In the genomic region with DNA sequence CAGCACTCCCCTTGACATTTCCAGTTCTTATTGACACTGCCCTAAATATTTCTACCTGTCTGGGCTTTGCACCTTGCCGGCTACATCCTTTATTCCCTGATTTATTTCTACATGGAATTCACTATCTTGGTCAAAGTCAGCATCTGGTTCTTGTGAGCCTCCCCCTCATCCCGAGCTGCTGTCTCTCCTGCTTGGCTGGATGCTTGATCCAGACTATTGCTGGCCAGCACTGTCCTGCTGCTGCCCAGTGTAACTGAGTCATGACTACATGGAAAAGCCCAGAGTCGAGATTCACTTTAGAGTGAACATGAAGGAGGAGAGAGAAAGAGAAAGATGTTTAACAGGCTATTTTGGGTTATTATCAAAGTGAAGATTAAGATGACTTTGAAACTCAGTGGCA, we compare ENCODE assay signal across 33 cellular contexts.
"Had no signal": no experiment of that assay in that cellular context is flagged by ENCODE, and none has a peak within 500 bp of the region (broad histone marks: within the 10 kb centered on the region; RNA-seq: fewer than 3 reads in every experiment).

No MANE protein-coding gene starts in this region.

- H3K36me3 ChIP-seq: cardiac muscle cell, colonic mucosa, gastrocnemius medialis, heart left ventricle, WERI-Rb-1 had no signal

- DNase-seq: activated B cell treated with CpG ODN at 0.5 μM for 24 hours; activated CD4-positive, alpha-beta memory T cell treated with anti-CD3 and anti-CD28 coated beads for 36 hours; activated CD4-positive, alpha-beta T cell treated with anti-CD3 and anti-CD28 coated beads for 36 hours; activated CD4-positive, alpha-beta T cell treated with anti-CD3 and anti-CD28 coated beads, Interleukin-2, amount 10 ng/mL, durations not matched to agents 24 days and 14 days; activated CD4-positive, CD25-positive, alpha-beta regulatory T cell treated with anti-CD3 and anti-CD28 coated beads, Interleukin-2, amount 50 U/mL, for 72 hours; activated CD8-positive, alpha-beta memory T cell treated with anti-CD3 and anti-CD28 coated beads, Interleukin-2, amount 50 U/mL, for 48 hours; activated CD8-positive, alpha-beta T cell treated with anti-CD3 and anti-CD28 coated beads, Interleukin-2, amount 10 ng/mL, durations not matched to agents 7 days and 5 days; activated gamma-delta T cell; activated naive CD4-positive, alpha-beta T cell; activated naive CD4-positive, alpha-beta T cell treated with anti-CD3 and anti-CD28 coated beads, Interleukin-2, amount 50 U/mL, for 16 hours; activated T-cell treated with anti-CD3 and anti-CD28 coated beads for 4 hours; activated T-cell treated with anti-CD3 and anti-CD28 coated beads, Interleukin-2, amount 50 U/mL, for 24 hours; activated T-cell treated with anti-CD3 and anti-CD28 coated beads, Interleukin-2, amount 50 U/mL, for 72 hours; amygdala; aorta; body of pancreas; central memory CD4-positive, alpha-beta T cell; cerebellar nuclear complex; colonic mucosa; effector memory CD4-positive, alpha-beta T cell; endodermal cell; foreskin keratinocyte; gastrocnemius medialis; glutamatergic neuron; heart left ventricle; T-helper 1 cell; T-helper 17 cell; T1000; WERI-Rb-1 had no signal

- H3K4me3 ChIP-seq: body of pancreas, cardiac muscle cell, colonic mucosa, gastrocnemius medialis, heart left ventricle had no signal

- H3K27me3 ChIP-seq: body of pancreas, cardiac muscle cell, colonic mucosa, foreskin keratinocyte, gastrocnemius medialis, heart left ventricle had no signal

- ATAC-seq: activated CD4-positive, alpha-beta T cell treated with anti-CD3 and anti-CD28 coated beads for 36 hours; activated CD8-positive, alpha-beta T cell treated with anti-CD3 and anti-CD28 coated beads, Interleukin-2, amount 10 ng/mL, durations not matched to agents 7 days and 5 days; activated T-cell treated with anti-CD3 and anti-CD28 coated beads, Interleukin-2, amount 50 U/mL, for 72 hours; body of pancreas; esophagus mucosa; foreskin keratinocyte; gastrocnemius medialis; heart left ventricle; T-helper 17 cell had no signal

- H3K9me3 Mint-ChIP-seq: activated B cell treated with CpG ODN at 0.5 μM for 24 hours; activated CD4-positive, alpha-beta memory T cell treated with anti-CD3 and anti-CD28 coated beads for 36 hours; activated CD4-positive, alpha-beta T cell treated with anti-CD3 and anti-CD28 coated beads, Interleukin-2, amount 10 ng/mL, durations not matched to agents 24 days and 14 days; activated T-cell treated with anti-CD3 and anti-CD28 coated beads, Interleukin-2, amount 50 U/mL, for 24 hours; endodermal cell; T-helper 2 cell treated with Interferon-gamma antibody and Interleukin-4, amounts not matched to agents 5 μg/mL and 100 μg/mL, for 36 hours had no signal

- H3K4me3 Mint-ChIP-seq: activated B cell treated with CpG ODN at 0.5 μM for 24 hours; activated CD4-positive, alpha-beta memory T cell treated with anti-CD3 and anti-CD28 coated beads for 36 hours; activated CD4-positive, alpha-beta T cell treated with anti-CD3 and anti-CD28 coated beads for 36 hours; activated CD4-positive, alpha-beta T cell treated with anti-CD3 and anti-CD28 coated beads, Interleukin-2, amount 10 ng/mL, durations not matched to agents 24 days and 14 days; activated CD8-positive, alpha-beta T cell treated with anti-CD3 and anti-CD28 coated beads, Interleukin-2, amount 10 ng/mL, durations not matched to agents 7 days and 5 days; activated naive CD8-positive, alpha-beta T cell; activated T-cell treated with anti-CD3 and anti-CD28 coated beads, Interleukin-2, amount 50 U/mL, for 24 hours; activated T-cell treated with anti-CD3 and anti-CD28 coated beads, Interleukin-2, amount 50 U/mL, for 72 hours; endodermal cell; T-helper 17 cell; T-helper 2 cell treated with Interferon-gamma antibody and Interleukin-4, amounts not matched to agents 5 μg/mL and 100 μg/mL, for 36 hours had no signal

- H3K27ac ChIP-seq: body of pancreas, cardiac muscle cell, colonic mucosa, foreskin keratinocyte, gastrocnemius medialis, heart left ventricle, WERI-Rb-1 had no signal

- H3K27ac Mint-ChIP-seq: activated B cell treated with CpG ODN at 0.5 μM for 24 hours; activated CD4-positive, alpha-beta memory T cell treated with anti-CD3 and anti-CD28 coated beads for 36 hours; activated CD4-positive, alpha-beta T cell treated with anti-CD3 and anti-CD28 coated beads for 36 hours; activated CD4-positive, alpha-beta T cell treated with anti-CD3 and anti-CD28 coated beads, Interleukin-2, amount 10 ng/mL, durations not matched to agents 24 days and 14 days; activated CD8-positive, alpha-beta T cell treated with anti-CD3 and anti-CD28 coated beads, Interleukin-2, amount 10 ng/mL, durations not matched to agents 7 days and 5 days; activated naive CD8-positive, alpha-beta T cell; activated T-cell treated with anti-CD3 and anti-CD28 coated beads, Interleukin-2, amount 50 U/mL, for 24 hours; activated T-cell treated with anti-CD3 and anti-CD28 coated beads, Interleukin-2, amount 50 U/mL, for 72 hours; endodermal cell; T-helper 17 cell; T-helper 2 cell treated with Interferon-gamma antibody and Interleukin-4, amounts not matched to agents 5 μg/mL and 100 μg/mL, for 36 hours had no signal

- H3K4me1 Mint-ChIP-seq: activated B cell treated with CpG ODN at 0.5 μM for 24 hours; activated CD4-positive, alpha-beta T cell treated with anti-CD3 and anti-CD28 coated beads for 36 hours; activated CD4-positive, alpha-beta T cell treated with anti-CD3 and anti-CD28 coated beads, Interleukin-2, amount 10 ng/mL, durations not matched to agents 24 days and 14 days; T-helper 17 cell had no signal

- H3K9me3 ChIP-seq: body of pancreas, colonic mucosa, gastrocnemius medialis, heart left ventricle had no signal

- H3K27me3 Mint-ChIP-seq: activated B cell treated with CpG ODN at 0.5 μM for 24 hours; activated CD4-positive, alpha-beta memory T cell treated with anti-CD3 and anti-CD28 coated beads for 36 hours; activated CD4-positive, alpha-beta T cell treated with anti-CD3 and anti-CD28 coated beads for 36 hours; activated CD4-positive, alpha-beta T cell treated with anti-CD3 and anti-CD28 coated beads, Interleukin-2, amount 10 ng/mL, durations not matched to agents 24 days and 14 days; activated naive CD8-positive, alpha-beta T cell; activated T-cell treated with anti-CD3 and anti-CD28 coated beads, Interleukin-2, amount 50 U/mL, for 24 hours had no signal

- H3K4me1 ChIP-seq: body of pancreas, colonic mucosa, gastrocnemius medialis, heart left ventricle had no signal

- H3K36me3 Mint-ChIP-seq: activated CD4-positive, alpha-beta memory T cell treated with anti-CD3 and anti-CD28 coated beads for 36 hours; activated naive CD8-positive, alpha-beta T cell had no signal
